In the genomic region with DNA sequence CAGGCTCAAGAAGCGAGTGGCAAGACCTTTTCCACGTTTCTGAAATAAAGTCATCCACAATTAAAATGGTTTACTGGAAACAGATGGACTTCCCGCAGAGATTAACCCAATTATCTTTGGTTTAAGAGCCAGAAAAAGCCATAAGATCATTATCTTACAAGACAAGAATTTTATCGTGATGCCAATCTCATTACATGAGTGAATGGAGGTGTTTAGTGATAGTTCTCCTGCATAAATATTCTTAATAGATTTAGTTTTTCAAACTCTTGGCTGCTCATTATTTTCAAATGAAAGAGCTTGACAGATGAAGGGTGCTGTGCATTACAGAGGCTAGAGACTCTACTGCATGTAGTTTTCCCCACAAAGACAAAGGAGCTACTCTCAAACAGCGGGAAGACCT, we compare ENCODE assay signal across 1 cellular context.
TF ChIP-seq lines count a peak whose summit lies in the region.

No MANE protein-coding gene starts in this region.

TF ChIP-seq in GM23338, 12 proteins besides CTCF, POLR2A, EP300 and RAD21 (continued from another document):
- TF ChIP-seq, protein P1, sequence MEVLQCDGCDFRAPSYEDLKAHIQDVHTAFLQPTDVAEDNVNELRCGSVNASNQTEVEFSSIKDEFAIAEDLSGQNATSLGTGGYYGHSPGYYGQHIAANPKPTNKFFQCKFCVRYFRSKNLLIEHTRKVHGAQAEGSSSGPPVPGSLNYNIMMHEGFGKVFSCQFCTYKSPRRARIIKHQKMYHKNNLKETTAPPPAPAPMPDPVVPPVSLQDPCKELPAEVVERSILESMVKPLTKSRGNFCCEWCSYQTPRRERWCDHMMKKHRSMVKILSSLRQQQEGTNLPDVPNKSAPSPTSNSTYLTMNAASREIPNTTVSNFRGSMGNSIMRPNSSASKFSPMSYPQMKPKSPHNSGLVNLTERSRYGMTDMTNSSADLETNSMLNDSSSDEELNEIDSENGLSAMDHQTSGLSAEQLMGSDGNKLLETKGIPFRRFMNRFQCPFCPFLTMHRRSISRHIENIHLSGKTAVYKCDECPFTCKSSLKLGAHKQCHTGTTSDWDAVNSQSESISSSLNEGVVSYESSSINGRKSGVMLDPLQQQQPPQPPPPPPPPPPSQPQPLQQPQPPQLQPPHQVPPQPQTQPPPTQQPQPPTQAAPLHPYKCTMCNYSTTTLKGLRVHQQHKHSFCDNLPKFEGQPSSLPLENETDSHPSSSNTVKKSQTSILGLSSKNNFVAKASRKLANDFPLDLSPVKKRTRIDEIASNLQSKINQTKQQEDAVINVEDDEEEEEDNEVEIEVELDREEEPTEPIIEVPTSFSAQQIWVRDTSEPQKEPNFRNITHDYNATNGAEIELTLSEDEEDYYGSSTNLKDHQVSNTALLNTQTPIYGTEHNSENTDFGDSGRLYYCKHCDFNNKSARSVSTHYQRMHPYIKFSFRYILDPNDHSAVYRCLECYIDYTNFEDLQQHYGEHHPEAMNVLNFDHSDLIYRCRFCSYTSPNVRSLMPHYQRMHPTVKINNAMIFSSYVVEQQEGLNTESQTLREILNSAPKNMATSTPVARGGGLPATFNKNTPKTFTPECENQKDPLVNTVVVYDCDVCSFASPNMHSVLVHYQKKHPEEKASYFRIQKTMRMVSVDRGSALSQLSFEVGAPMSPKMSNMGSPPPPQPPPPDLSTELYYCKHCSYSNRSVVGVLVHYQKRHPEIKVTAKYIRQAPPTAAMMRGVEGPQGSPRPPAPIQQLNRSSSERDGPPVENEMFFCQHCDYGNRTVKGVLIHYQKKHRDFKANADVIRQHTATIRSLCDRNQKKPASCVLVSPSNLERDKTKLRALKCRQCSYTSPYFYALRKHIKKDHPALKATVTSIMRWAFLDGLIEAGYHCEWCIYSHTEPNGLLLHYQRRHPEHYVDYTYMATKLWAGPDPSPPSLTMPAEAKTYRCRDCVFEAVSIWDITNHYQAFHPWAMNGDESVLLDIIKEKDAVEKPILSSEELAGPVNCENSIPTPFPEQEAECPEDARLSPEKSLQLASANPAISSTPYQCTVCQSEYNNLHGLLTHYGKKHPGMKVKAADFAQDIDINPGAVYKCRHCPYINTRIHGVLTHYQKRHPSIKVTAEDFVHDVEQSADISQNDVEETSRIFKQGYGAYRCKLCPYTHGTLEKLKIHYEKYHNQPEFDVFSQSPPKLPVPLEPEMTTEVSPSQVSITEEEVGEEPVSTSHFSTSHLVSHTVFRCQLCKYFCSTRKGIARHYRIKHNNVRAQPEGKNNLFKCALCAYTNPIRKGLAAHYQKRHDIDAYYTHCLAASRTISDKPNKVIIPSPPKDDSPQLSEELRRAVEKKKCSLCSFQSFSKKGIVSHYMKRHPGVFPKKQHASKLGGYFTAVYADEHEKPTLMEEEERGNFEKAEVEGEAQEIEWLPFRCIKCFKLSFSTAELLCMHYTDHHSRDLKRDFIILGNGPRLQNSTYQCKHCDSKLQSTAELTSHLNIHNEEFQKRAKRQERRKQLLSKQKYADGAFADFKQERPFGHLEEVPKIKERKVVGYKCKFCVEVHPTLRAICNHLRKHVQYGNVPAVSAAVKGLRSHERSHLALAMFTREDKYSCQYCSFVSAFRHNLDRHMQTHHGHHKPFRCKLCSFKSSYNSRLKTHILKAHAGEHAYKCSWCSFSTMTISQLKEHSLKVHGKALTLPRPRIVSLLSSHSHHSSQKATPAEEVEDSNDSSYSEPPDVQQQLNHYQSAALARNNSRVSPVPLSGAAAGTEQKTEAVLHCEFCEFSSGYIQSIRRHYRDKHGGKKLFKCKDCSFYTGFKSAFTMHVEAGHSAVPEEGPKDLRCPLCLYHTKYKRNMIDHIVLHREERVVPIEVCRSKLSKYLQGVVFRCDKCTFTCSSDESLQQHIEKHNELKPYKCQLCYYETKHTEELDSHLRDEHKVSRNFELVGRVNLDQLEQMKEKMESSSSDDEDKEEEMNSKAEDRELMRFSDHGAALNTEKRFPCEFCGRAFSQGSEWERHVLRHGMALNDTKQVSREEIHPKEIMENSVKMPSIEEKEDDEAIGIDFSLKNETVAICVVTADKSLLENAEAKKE (CRISPR knock-in tag; IDR thresholded peaks at IDR 0.05) = no peak
